Comparison of ENCODE assay signal across 32 cellular contexts in the genomic region with DNA sequence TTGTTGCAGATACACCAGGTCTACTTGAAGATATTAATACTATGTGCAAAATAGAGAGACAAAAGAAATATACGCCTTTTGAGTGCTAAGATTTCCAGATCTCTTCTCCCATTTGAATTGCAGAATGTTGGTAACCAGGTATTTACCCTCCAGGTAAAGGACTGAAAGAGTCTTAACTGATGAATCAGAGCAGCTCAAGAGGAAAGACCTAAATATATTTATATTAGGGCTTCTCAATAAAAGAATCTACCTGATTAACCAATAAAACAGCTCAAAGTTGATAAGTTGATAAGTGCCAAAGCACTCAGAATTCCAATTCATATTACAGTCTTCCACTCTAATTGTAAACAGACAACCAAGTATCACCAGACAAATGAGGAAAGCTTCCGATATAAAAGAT.
"Had no signal": no experiment of that assay in that cellular context is flagged by ENCODE, and none has a peak within 500 bp of the region (broad histone marks: within the 10 kb centered on the region; RNA-seq: fewer than 3 reads in every experiment).

No MANE protein-coding gene starts in this region.

- DNase-seq: activated CD4-positive, alpha-beta memory T cell treated with anti-CD3 and anti-CD28 coated beads, Interleukin-2, amount 10 ng/mL, durations not matched to agents 7 days and 5 days; activated CD4-positive, alpha-beta T cell treated with anti-CD3 and anti-CD28 coated beads for 1 hour; activated CD4-positive, alpha-beta T cell treated with anti-CD3 and anti-CD28 coated beads for 4 hours; activated CD4-positive, alpha-beta T cell treated with anti-CD3 and anti-CD28 coated beads, Interleukin-2, amount 10 ng/mL, durations not matched to agents 7 days and 5 days; activated CD4-positive, alpha-beta T cell treated with anti-CD3 and anti-CD28 coated beads, Interleukin-2, amount 50 U/mL, for 4 hours; activated CD8-positive, alpha-beta memory T cell treated with anti-CD3 and anti-CD28 coated beads, Interleukin-2, amount 50 U/mL, for 48 hours; activated gamma-delta T cell; activated naive CD4-positive, alpha-beta T cell; activated naive CD4-positive, alpha-beta T cell treated with anti-CD3 and anti-CD28 coated beads, Interleukin-2, amount 10 ng/mL, durations not matched to agents 7 days and 5 days; activated naive CD8-positive, alpha-beta T cell treated with anti-CD3 and anti-CD28 coated beads, Interleukin-2, amount 10 ng/mL, durations not matched to agents 7 days and 5 days; activated T-cell treated with anti-CD3 and anti-CD28 coated beads for 4 hours; activated T-cell treated with anti-CD3 and anti-CD28 coated beads, Interleukin-2, amount 50 U/mL, for 24 hours; activated T-cell treated with anti-CD3 and anti-CD28 coated beads, Interleukin-2, amount 50 U/mL, for 72 hours; dorsolateral prefrontal cortex; effector memory CD4-positive, alpha-beta T cell; endodermal cell; erythroblast; gastrocnemius medialis; glutamatergic neuron; heart left ventricle; T-helper 2 cell had no signal

- H3K36me3 Mint-ChIP-seq: activated naive CD4-positive, alpha-beta T cell treated with anti-CD3 and anti-CD28 coated beads, Interleukin-2, amount 10 ng/mL, durations not matched to agents 7 days and 5 days; activated naive CD4-positive, alpha-beta T cell treated with anti-CD3 and anti-CD28 coated beads, Interleukin-2, amount 50 U/mL, for 72 hours; activated naive CD8-positive, alpha-beta T cell treated with anti-CD3 and anti-CD28 coated beads, Interleukin-2, amount 10 ng/mL, durations not matched to agents 7 days and 5 days; brain; WTC11 had no signal

- H3K4me1 ChIP-seq: ascending aorta, breast epithelium, gastrocnemius medialis had no signal

- ATAC-seq: activated naive CD4-positive, alpha-beta T cell treated with anti-CD3 and anti-CD28 coated beads, Interleukin-2, amount 50 U/mL, for 72 hours; activated T-cell treated with anti-CD3 and anti-CD28 coated beads, Interleukin-2, amount 50 U/mL, for 72 hours; foreskin keratinocyte; gastrocnemius medialis; heart left ventricle; WTC11 had no signal

- H3K27me3 ChIP-seq: ascending aorta, breast epithelium had no signal

- H3K27ac Mint-ChIP-seq: activated CD4-positive, alpha-beta memory T cell treated with anti-CD3 and anti-CD28 coated beads, Interleukin-2, amount 10 ng/mL, durations not matched to agents 7 days and 5 days; activated CD4-positive, alpha-beta T cell treated with anti-CD3 and anti-CD28 coated beads, Interleukin-2, amount 10 ng/mL, durations not matched to agents 7 days and 5 days; activated naive CD4-positive, alpha-beta T cell treated with anti-CD3 and anti-CD28 coated beads, Interleukin-2, amount 10 ng/mL, durations not matched to agents 7 days and 5 days; activated naive CD4-positive, alpha-beta T cell treated with anti-CD3 and anti-CD28 coated beads, Interleukin-2, amount 50 U/mL, for 72 hours; activated naive CD8-positive, alpha-beta T cell treated with anti-CD3 and anti-CD28 coated beads, Interleukin-2, amount 10 ng/mL, durations not matched to agents 7 days and 5 days; activated T-cell treated with anti-CD3 and anti-CD28 coated beads, Interleukin-2, amount 50 U/mL, for 24 hours; activated T-cell treated with anti-CD3 and anti-CD28 coated beads, Interleukin-2, amount 50 U/mL, for 72 hours; brain; dendritic cell treated with granulocyte-macrophage colony-stimulating factor and Interleukin-4, amounts not matched to agents 40 ng/mL and 50 ng/mL, for 4 days; endodermal cell; WTC11 had no signal

- H3K27ac ChIP-seq: ascending aorta, breast epithelium, coronary artery, dorsolateral prefrontal cortex, esophagus muscularis mucosa, foreskin keratinocyte, gastrocnemius medialis, heart left ventricle, VCaP had no signal

- H3K9me3 ChIP-seq: ascending aorta, breast epithelium, esophagus muscularis mucosa, gastrocnemius medialis, heart left ventricle had no signal

- H3K27me3 Mint-ChIP-seq: activated T-cell treated with anti-CD3 and anti-CD28 coated beads, Interleukin-2, amount 50 U/mL, for 24 hours; dendritic cell treated with granulocyte-macrophage colony-stimulating factor and Interleukin-4, amounts not matched to agents 40 ng/mL and 50 ng/mL, for 4 days had no signal

- H3K4me3 Mint-ChIP-seq: activated CD4-positive, alpha-beta memory T cell treated with anti-CD3 and anti-CD28 coated beads, Interleukin-2, amount 10 ng/mL, durations not matched to agents 7 days and 5 days; activated CD4-positive, alpha-beta T cell treated with anti-CD3 and anti-CD28 coated beads, Interleukin-2, amount 10 ng/mL, durations not matched to agents 7 days and 5 days; activated naive CD4-positive, alpha-beta T cell treated with anti-CD3 and anti-CD28 coated beads, Interleukin-2, amount 10 ng/mL, durations not matched to agents 7 days and 5 days; activated naive CD8-positive, alpha-beta T cell treated with anti-CD3 and anti-CD28 coated beads, Interleukin-2, amount 10 ng/mL, durations not matched to agents 7 days and 5 days; activated T-cell treated with anti-CD3 and anti-CD28 coated beads, Interleukin-2, amount 50 U/mL, for 24 hours; activated T-cell treated with anti-CD3 and anti-CD28 coated beads, Interleukin-2, amount 50 U/mL, for 72 hours; brain; central memory CD8-positive, alpha-beta T cell; dendritic cell treated with granulocyte-macrophage colony-stimulating factor and Interleukin-4, amounts not matched to agents 40 ng/mL and 50 ng/mL, for 4 days; endodermal cell; WTC11 had no signal

- H3K9me3 Mint-ChIP-seq: activated CD4-positive, alpha-beta memory T cell treated with anti-CD3 and anti-CD28 coated beads, Interleukin-2, amount 10 ng/mL, durations not matched to agents 7 days and 5 days; activated CD4-positive, alpha-beta T cell treated with anti-CD3 and anti-CD28 coated beads, Interleukin-2, amount 10 ng/mL, durations not matched to agents 7 days and 5 days; activated naive CD4-positive, alpha-beta T cell treated with anti-CD3 and anti-CD28 coated beads, Interleukin-2, amount 10 ng/mL, durations not matched to agents 7 days and 5 days; activated naive CD4-positive, alpha-beta T cell treated with anti-CD3 and anti-CD28 coated beads, Interleukin-2, amount 50 U/mL, for 72 hours; activated naive CD8-positive, alpha-beta T cell treated with anti-CD3 and anti-CD28 coated beads, Interleukin-2, amount 10 ng/mL, durations not matched to agents 7 days and 5 days; activated T-cell treated with anti-CD3 and anti-CD28 coated beads, Interleukin-2, amount 50 U/mL, for 24 hours; activated T-cell treated with anti-CD3 and anti-CD28 coated beads, Interleukin-2, amount 50 U/mL, for 72 hours; brain; central memory CD8-positive, alpha-beta T cell; dendritic cell treated with granulocyte-macrophage colony-stimulating factor and Interleukin-4, amounts not matched to agents 40 ng/mL and 50 ng/mL, for 4 days; endodermal cell; WTC11 had no signal

- H3K4me3 ChIP-seq: ascending aorta, breast epithelium, coronary artery, dorsolateral prefrontal cortex, esophagus muscularis mucosa, gastrocnemius medialis, heart left ventricle had no signal

- H3K36me3 ChIP-seq: ascending aorta, breast epithelium, esophagus muscularis mucosa, gastrocnemius medialis, heart left ventricle had no signal
